ENCODE assay signal across 20 cellular contexts in genomic region chr3:100169186-100169585, GRCh38. TPM values are rescaled to one million over a fixed set of nuclear protein-coding genes. Genes with fewer than 3 reads are reported as not detected.
DNase-seq lines count a peak whose midpoint lies in the region; TF ChIP-seq lines count a peak whose summit lies in the region.
"Had no signal": no experiment of that assay in that cellular context is flagged by ENCODE, and none has a peak within 500 bp of the region (broad histone marks: within the 10 kb centered on the region; RNA-seq: fewer than 3 reads in every experiment).

No MANE protein-coding gene starts in this region.

- H2BK120ac ChIP-seq in H9 (ENCODE audit: low read depth, low read length, poor library complexity, severe bottlenecking), result no peak overlapping the region

- peaks cover 0 to 15% (median 0%) of the 10 kb centered on the region in 3 experiments; a peak in 2 of 7 replicates for H3K36me3 Mint-ChIP-seq in H9 (ENCODE audit: insufficient read depth in 1 of 3, low read depth in 3 of 3)

- no peak overlapping the region for H4K91ac ChIP-seq in H9 (ENCODE audit: insufficient read length, low read depth, low read length)

- no peaks in the 10 kb centered on the region for H3K23me2 ChIP-seq in H9 (ENCODE audit: insufficient read length, low read depth, low read length, poor library complexity, severe bottlenecking)

- no peak overlapping the region for H2BK15ac ChIP-seq in H9 (ENCODE audit: low read depth, low read length)

- H3K79me1 ChIP-seq in H9 (ENCODE audit: insufficient read depth, low read depth, low read length, poor library complexity, severe bottlenecking), result no peaks in the 10 kb centered on the region

- H3K4me3 Mint-ChIP-seq in H9, result no peak overlapping the region
- H3K4me3 Mint-ChIP-seq: activated B cell treated with CpG ODN at 0.5 μM for 24 hours; activated CD8-positive, alpha-beta T cell treated with anti-CD3 and anti-CD28 coated beads, Interleukin-2, amount 10 ng/mL, durations not matched to agents 7 days and 5 days; activated naive CD8-positive, alpha-beta T cell treated with anti-CD3 and anti-CD28 coated beads, Interleukin-2, amount 10 ng/mL, durations not matched to agents 7 days and 5 days had no signal

- no peak overlapping the region for H3K23ac ChIP-seq in H9 (ENCODE audit: insufficient read length, low read depth, low read length)

- no peaks in the 10 kb centered on the region for H4K20me1 ChIP-seq in H9 (ENCODE audit: control insufficient read depth, insufficient read depth, insufficient read length)
- H4K20me1 ChIP-seq: BLaER1 had no signal

- H3K36me3 ChIP-seq in skeletal muscle tissue (ENCODE audit: control insufficient read depth in 3 of 3, insufficient read depth in 3 of 3, low read length in 3 of 3), result no peaks in the 10 kb centered on the region
- H3K36me3 ChIP-seq: cardiac muscle cell, transverse colon had no signal

- H3K9me3 ChIP-seq in skeletal muscle tissue (ENCODE audit: control insufficient read depth in 3 of 3, low read length in 3 of 3), result no peaks in the 10 kb centered on the region
- no peaks in the 10 kb centered on the region for H3K9me3 ChIP-seq in H9 (ENCODE audit: control insufficient read depth, low read depth, low read length)
- H3K9me3 ChIP-seq: BLaER1, transverse colon had no signal

- H3K79me2 ChIP-seq in H9 (ENCODE audit: insufficient read depth, low read length), result no peaks in the 10 kb centered on the region

- no peak overlapping the region for H4K8ac ChIP-seq in H9 (replicated peaks; ENCODE audit: insufficient read length, low read depth, low read length)

- H3K4me1 Mint-ChIP-seq in H9, result peaks cover 3% of the 10 kb centered on the region in 2 experiments; a peak in 2 of 4 replicates
- H3K4me1 Mint-ChIP-seq: activated B cell treated with CpG ODN at 0.5 μM for 24 hours; activated naive CD8-positive, alpha-beta T cell treated with anti-CD3 and anti-CD28 coated beads, Interleukin-2, amount 10 ng/mL, durations not matched to agents 7 days and 5 days had no signal

- no peak overlapping the region for H2BK12ac ChIP-seq in H9 (ENCODE audit: insufficient read length, low read depth, low read length)

- H3K4ac ChIP-seq in H9 (ENCODE audit: low read depth, low read length), result no peak overlapping the region

- H3K4me1 ChIP-seq in skeletal muscle tissue (ENCODE audit: control insufficient read depth in 3 of 3, insufficient read depth in 3 of 3, low read length in 3 of 3) (peaks cover 17 to 19% (median 18%) of the 10 kb centered on the region in 3 donors), H9 (ENCODE audit: insufficient read depth, low read length) (no peaks in the 10 kb centered on the region)
- H3K4me1 ChIP-seq: BLaER1, transverse colon had no signal

- no peak overlapping the region for H2AK5ac ChIP-seq in H9 (ENCODE audit: insufficient read length, low read length)

- TF ChIP-seq CTCF in fibroblast of pulmonary artery (IDR thresholded peaks at IDR 0.05; ENCODE audit: low read length, missing control alignments) (no peak), H9 (conservative IDR thresholded peaks at IDR 0.05) (no peak)

- H3T11ph ChIP-seq in H9 (ENCODE audit: low read length), result no peak overlapping the region

- no CpG with 5 or more reads among the region's 2 CpGs for WGBS in H9 (ENCODE audit: extremely low coverage, insufficient read length, low lambda C conversion rate)

- H3K14ac ChIP-seq in H9 (ENCODE audit: insufficient read depth, low read length), result no peak overlapping the region

- H3K9ac ChIP-seq in skeletal muscle tissue (ENCODE audit: low read depth in 1 of 3, low read length in 3 of 3) (peak overlapping the region in 1 of 3 donors; percentile 51), H9 (ENCODE audit: extremely low read depth, insufficient read length, low read length) (no peak overlapping the region)
- H3K9ac ChIP-seq: BLaER1 had no signal

- H3K27me3 ChIP-seq in skeletal muscle tissue (ENCODE audit: control insufficient read depth in 3 of 3, insufficient read depth in 3 of 3, low read length in 3 of 3), result no peaks in the 10 kb centered on the region
- no peaks in the 10 kb centered on the region for H3K27me3 ChIP-seq in H9 (ENCODE audit: insufficient read depth, low read length)
- H3K27me3 ChIP-seq: BLaER1, cardiac muscle cell, transverse colon had no signal

- H3K27ac Mint-ChIP-seq in H9, result no peak overlapping the region
- H3K27ac Mint-ChIP-seq: activated B cell treated with CpG ODN at 0.5 μM for 24 hours; activated CD8-positive, alpha-beta T cell treated with anti-CD3 and anti-CD28 coated beads, Interleukin-2, amount 10 ng/mL, durations not matched to agents 7 days and 5 days; activated naive CD8-positive, alpha-beta T cell treated with anti-CD3 and anti-CD28 coated beads, Interleukin-2, amount 10 ng/mL, durations not matched to agents 7 days and 5 days had no signal

- H3K4me3 ChIP-seq in fibroblast of pulmonary artery (replicated peaks; ENCODE audit: low read depth, low read length) (no peak overlapping the region), skeletal muscle tissue (ENCODE audit: low read length in 3 of 3) (no peak overlapping the region)
- H3K4me3 ChIP-seq: BLaER1, cardiac muscle cell, transverse colon had no signal

- no peak overlapping the region for H2AFZ ChIP-seq in H9 (ENCODE audit: low read length)

- H3K4me2 ChIP-seq in H9 (ENCODE audit: insufficient read depth, insufficient read length, low read length), result no peak overlapping the region
- H3K4me2 ChIP-seq: BLaER1 had no signal

- H2BK5ac ChIP-seq in H9 (ENCODE audit: insufficient read length, low read length), result no peak overlapping the region

- no peaks in the 10 kb centered on the region for H3K9me3 Mint-ChIP-seq in H9
- H3K9me3 Mint-ChIP-seq: activated B cell treated with CpG ODN at 0.5 μM for 24 hours; activated naive CD8-positive, alpha-beta T cell treated with anti-CD3 and anti-CD28 coated beads, Interleukin-2, amount 10 ng/mL, durations not matched to agents 7 days and 5 days had no signal

- peak; percentile 4 for DNase-seq in NCI-H1105 treated with DMSO at 0.1 percent for 48 hours (lab: John Stamatoyannopoulos, UW)
- no peak for DNase-seq in NCI-H1105 (lab: John Stamatoyannopoulos, UW)
- peak; percentile 80 for DNase-seq in OCI-M1 (lab: John Stamatoyannopoulos, UW)
- DNase-seq in fibroblast of pulmonary artery (ENCODE audit: low read depth), result peak; percentile 43
- DNase-seq in NCI-H510A (lab: John Stamatoyannopoulos, UW), result no peak
- DNase-seq in H9, result no peak
- no peak for DNase-seq in effector CD4-positive, alpha-beta T cell
- DNase-seq: activated B cell treated with CpG ODN at 0.5 μM for 24 hours; activated CD8-positive, alpha-beta T cell treated with anti-CD3 and anti-CD28 coated beads, Interleukin-2, amount 10 ng/mL, durations not matched to agents 7 days and 5 days; activated naive CD8-positive, alpha-beta T cell treated with anti-CD3 and anti-CD28 coated beads, Interleukin-2, amount 10 ng/mL, durations not matched to agents 7 days and 5 days; effector memory CD4-positive, alpha-beta T cell; IMR-90; NCI-H2171 treated with DMSO at 0.1 percent for 48 hours; occipital lobe; T-helper 1 cell; transverse colon had no signal

- H3K18ac ChIP-seq in H9 (ENCODE audit: insufficient read length, low read depth, low read length), result no peak overlapping the region

- no peak overlapping the region for H2BK20ac ChIP-seq in H9 (ENCODE audit: low read depth, low read length, poor library complexity, severe bottlenecking)

- no peaks in the 10 kb centered on the region for H3K27me3 Mint-ChIP-seq in H9 (ENCODE audit: low read depth)
- H3K27me3 Mint-ChIP-seq: activated B cell treated with CpG ODN at 0.5 μM for 24 hours; activated naive CD8-positive, alpha-beta T cell treated with anti-CD3 and anti-CD28 coated beads, Interleukin-2, amount 10 ng/mL, durations not matched to agents 7 days and 5 days had no signal

- no peak overlapping the region for H3K56ac ChIP-seq in H9 (ENCODE audit: insufficient read length, low read depth, low read length)

- H4K5ac ChIP-seq in H9 (ENCODE audit: insufficient read length, low read depth, low read length), result no peak overlapping the region

- H3K27ac ChIP-seq in skeletal muscle tissue (ENCODE audit: low read depth, low read length) (peak overlapping the region; percentile 52), H9 (ENCODE audit: insufficient read length, low read depth, low read length) (no peak overlapping the region)
- H3K27ac ChIP-seq: 22Rv1, BLaER1, cardiac muscle cell, transverse colon had no signal

RNA-seq across cellular contexts. Expression of gene FILIP1L, which starts 54.9 kb away (rescaled TPM):
- total RNA-seq in skeletal muscle tissue (29.2 TPM), H9 (2021) (0.07 and 0.22 TPM in 2 replicates)

Comparison
In these comparisons a context has a peak if more than half of its experiments do, and no peak if none do; other contexts are left out.
1. DNase-seq: peak in NCI-H1105 treated with DMSO at 0.1 percent for 48 hours (single experiment), OCI-M1 (single experiment) and fibroblast of pulmonary artery (single experiment); none in NCI-H1105 (single experiment), NCI-H510A (single experiment), H9 (single experiment) and effector CD4-positive, alpha-beta T cell (single experiment).
2. RNA of gene FILIP1L, which starts 54.9 kb away (total RNA-seq): 29.2 TPM in skeletal muscle tissue (single experiment); 0.07 to 0.22 TPM in H9; every median in the first group is over 10 times any median in the second.